ENCODE assay signal across 8 cellular contexts in genomic region chr6:81750660-81751387, GRCh38.
DNase-seq lines count a peak whose midpoint lies in the region; FAIRE-seq lines count a peak whose summit lies in the region.

No MANE protein-coding gene starts in this region.

- H3K4me3 ChIP-seq in effector memory CD4-positive, alpha-beta T cell (ENCODE audit: insufficient read depth, low read depth, low read length, poor library complexity, severe bottlenecking): peak overlapping the region; percentile 95
- H3K4me3 ChIP-seq in neuron (ENCODE audit: low read length): peak overlapping the region; percentile 98

- H3K36me3 ChIP-seq in effector memory CD4-positive, alpha-beta T cell (ENCODE audit: control insufficient read depth, insufficient read depth, low read length): no peaks in the 10 kb centered on the region
- peaks cover 38% of the 10 kb centered on the region for H3K36me3 ChIP-seq in neuron (ENCODE audit: insufficient read depth, low read length)

- no peak overlapping the region for H3K27ac ChIP-seq in effector memory CD4-positive, alpha-beta T cell (ENCODE audit: insufficient read depth, low read length, poor library complexity, severe bottlenecking)

- FAIRE-seq in RCC 7860 (lab: Jason Lieb, UNC): no peak

- H3K4me1 ChIP-seq in effector memory CD4-positive, alpha-beta T cell (ENCODE audit: control insufficient read depth, insufficient read depth, low read length, poor library complexity, severe bottlenecking): peaks cover 14% of the 10 kb centered on the region
- peaks cover 40% of the 10 kb centered on the region for H3K4me1 ChIP-seq in neuron (ENCODE audit: insufficient read depth, low read length)

- no peaks in the 10 kb centered on the region for H3K9me3 ChIP-seq in effector memory CD4-positive, alpha-beta T cell (ENCODE audit: control insufficient read depth, low read length)
- H3K9me3 ChIP-seq in neuron (ENCODE audit: low read length): peaks cover 3% of the 10 kb centered on the region

- DNase-seq in COLO668 (lab: John Stamatoyannopoulos, UW; ENCODE audit: unreplicated experiment) (peak; percentile 9), NCI-H526 (lab: John Stamatoyannopoulos, UW) (peak; percentile 28 to 36), RCC 7860 (ENCODE audit: low spot score) (no peak), epidermal melanocyte (ENCODE audit: insufficient read length, low spot score) (no peak), NCI-H524 treated with DMSO at 0.1 percent for 48 hours (lab: John Stamatoyannopoulos, UW) (no peak), DMS79 (lab: John Stamatoyannopoulos, UW) (no peak)
- no peak for DNase-seq in effector memory CD4-positive, alpha-beta T cell

- H3K27me3 ChIP-seq in effector memory CD4-positive, alpha-beta T cell (replicated peaks; ENCODE audit: control insufficient read depth, insufficient read depth, low read length, poor library complexity, severe bottlenecking): no peaks in the 10 kb centered on the region
- no peaks in the 10 kb centered on the region for H3K27me3 ChIP-seq in neuron (ENCODE audit: insufficient read depth, low read length)

- H2AFZ ChIP-seq in neuron (ENCODE audit: low read depth, low read length): peak overlapping the region; percentile 76

Comparison
In these comparisons a context has a peak if more than half of its experiments do, and no peak if none do; other contexts are left out.
1. DNase-seq: peak in COLO668 (single experiment) and NCI-H526 (2 of 2); none in effector memory CD4-positive, alpha-beta T cell (0 of 3), RCC 7860 (single experiment), epidermal melanocyte (single experiment), NCI-H524 treated with DMSO at 0.1 percent for 48 hours (single experiment) and DMS79 (single experiment).